Comparison of ENCODE assay signal across 17 cellular contexts in genomic region chr3:24832878-24833277, GRCh38.
"Had no signal": no experiment of that assay in that cellular context is flagged by ENCODE, and none has a peak within 500 bp of the region (broad histone marks: within the 10 kb centered on the region; RNA-seq: fewer than 3 reads in every experiment).

No MANE protein-coding gene starts in this region.

- H3K27ac ChIP-seq: ascending aorta, heart left ventricle, left ventricle myocardium inferior, right atrium auricular region, stomach had no signal

- H3K36me3 ChIP-seq: ascending aorta, heart left ventricle, left ventricle myocardium inferior, right atrium auricular region, stomach had no signal

- H3K27me3 ChIP-seq: ascending aorta, right atrium auricular region had no signal

- H3K4me3 Mint-ChIP-seq: activated CD4-positive, alpha-beta T cell treated with anti-CD3 and anti-CD28 coated beads, Interleukin-2, amount 10 ng/mL, durations not matched to agents 7 days and 5 days had no signal

- H3K9me3 Mint-ChIP-seq: activated CD4-positive, alpha-beta T cell treated with anti-CD3 and anti-CD28 coated beads, Interleukin-2, amount 10 ng/mL, durations not matched to agents 7 days and 5 days had no signal

- H3K27ac Mint-ChIP-seq: activated CD4-positive, alpha-beta T cell treated with anti-CD3 and anti-CD28 coated beads, Interleukin-2, amount 10 ng/mL, durations not matched to agents 7 days and 5 days had no signal

- DNase-seq: activated CD4-positive, alpha-beta T cell treated with anti-CD3 and anti-CD28 coated beads, Interleukin-2, amount 10 ng/mL, durations not matched to agents 7 days and 5 days; activated CD8-positive, alpha-beta memory T cell treated with anti-CD3 and anti-CD28 coated beads, Interleukin-2, amount 50 U/mL, for 4 hours; activated effector memory CD4-positive, alpha-beta T cell treated with anti-CD3 and anti-CD28 coated beads, Interleukin-2, amount 50 U/mL, for 16 hours; activated naive CD4-positive, alpha-beta T cell treated with anti-CD3 and anti-CD28 coated beads, Interleukin-2, amount 50 U/mL, for 16 hours; activated T-cell treated with anti-CD3 and anti-CD28 coated beads, Interleukin-2, amount 50 U/mL, for 48 hours; dermis blood vessel endothelial cell; effector memory CD4-positive, alpha-beta T cell; heart left ventricle; kidney glomerular epithelial cell; left ventricle myocardium inferior; small intestine; stimulated activated CD4-positive, alpha-beta T cell treated with anti-CD3 and anti-CD28 coated beads, Interleukin-4, amount 100 ng/mL, for 1 hour; stomach; T1000 had no signal

- H3K9me3 ChIP-seq: ascending aorta, heart left ventricle, left ventricle myocardium inferior, right atrium auricular region, stomach had no signal

- ATAC-seq: activated CD4-positive, CD25-positive, alpha-beta regulatory T cell treated with anti-CD3 and anti-CD28 coated beads, Interleukin-2, amount 50 U/mL, for 24 hours; heart left ventricle had no signal

- H3K4me3 ChIP-seq: ascending aorta, heart left ventricle, left ventricle myocardium inferior, right atrium auricular region, stomach had no signal
